Comparison of ENCODE assay signal across 11 cellular contexts in genomic region chr3:24503499-24504176, GRCh38. TPM values are rescaled to one million over a fixed set of nuclear protein-coding genes. Genes with fewer than 3 reads are reported as not detected.
DNase-seq lines count a peak whose midpoint lies in the region; ATAC-seq and TF ChIP-seq lines count a peak whose summit lies in the region.
"Had no signal": no experiment of that assay in that cellular context is flagged by ENCODE, and none has a peak within 500 bp of the region (broad histone marks: within the 10 kb centered on the region; RNA-seq: fewer than 3 reads in every experiment).

No MANE protein-coding gene starts in this region.

- H3K4me3 Mint-ChIP-seq in stimulated activated naive CD8-positive, alpha-beta T cell treated with anti-CD3 and anti-CD28 coated beads, Interleukin-15, amount 100 ng/mL, for 72 hours, result no peak overlapping the region
- no peak overlapping the region for H3K4me3 Mint-ChIP-seq in activated T-cell treated with anti-CD3 and anti-CD28 coated beads, Interleukin-2, amount 50 U/mL, for 24 hours
- H3K4me3 Mint-ChIP-seq: activated CD8-positive, alpha-beta T cell treated with anti-CD3 and anti-CD28 coated beads for 36 hours had no signal

- H3K27ac ChIP-seq in tibial artery, result no peak overlapping the region

- peaks cover 9% of the 10 kb centered on the region for H3K27me3 Mint-ChIP-seq in stimulated activated naive CD8-positive, alpha-beta T cell treated with anti-CD3 and anti-CD28 coated beads, Interleukin-15, amount 100 ng/mL, for 72 hours
- H3K27me3 Mint-ChIP-seq in activated T-cell treated with anti-CD3 and anti-CD28 coated beads, Interleukin-2, amount 50 U/mL, for 24 hours, result peaks cover 17% of the 10 kb centered on the region

- H3K4me1 Mint-ChIP-seq in stimulated activated naive CD8-positive, alpha-beta T cell treated with anti-CD3 and anti-CD28 coated beads, Interleukin-15, amount 100 ng/mL, for 72 hours, result peaks cover 9% of the 10 kb centered on the region
- peaks cover 6% of the 10 kb centered on the region for H3K4me1 Mint-ChIP-seq in activated T-cell treated with anti-CD3 and anti-CD28 coated beads, Interleukin-2, amount 50 U/mL, for 24 hours (ENCODE audit: low read depth)

- intact Hi-C loops in tibial artery (cut with DNase I; ENCODE audit: low total_unique reads), result no loop called here

- peaks cover 0 to 12% (median under 1%) of the 10 kb centered on the region in 4 donors for H3K4me1 ChIP-seq in tibial artery

- no peak for DNase-seq in stimulated activated naive CD8-positive, alpha-beta T cell treated with anti-CD3 and anti-CD28 coated beads, Interleukin-15, amount 100 ng/mL, for 72 hours
- DNase-seq in stimulated activated naive CD8-positive, alpha-beta T cell treated with anti-CD3 and anti-CD28 coated beads, Interleukin-15, Interleukin-2, amounts not matched to agents 100 U/mL and 50 U/mL, for 24 hours, result no peak
- DNase-seq in mucosa of gallbladder (ENCODE audit: low spot score) (no peak), tibial artery (no peak), superior temporal gyrus (ENCODE audit: extremely low spot score) (no peak)
- DNase-seq in activated T-cell treated with anti-CD3 and anti-CD28 coated beads, Interleukin-2, amount 50 U/mL, for 24 hours, result no peak
- DNase-seq: activated CD8-positive, alpha-beta T cell treated with anti-CD3 and anti-CD28 coated beads for 36 hours; NCI-H146 had no signal

- no peak overlapping the region for H3K4me3 ChIP-seq in tibial artery

- no peaks in the 10 kb centered on the region for H3K9me3 ChIP-seq in tibial artery

- TF ChIP-seq CTCF in tibial artery (IDR thresholded peaks at IDR 0.05), result no peak

- ATAC-seq in stimulated activated naive CD8-positive, alpha-beta T cell treated with anti-CD3 and anti-CD28 coated beads, Interleukin-15, amount 100 ng/mL, for 72 hours, result peak; percentile 51
- no peak for ATAC-seq in stimulated activated naive CD8-positive, alpha-beta T cell treated with anti-CD3 and anti-CD28 coated beads, Interleukin-15, Interleukin-2, amounts not matched to agents 100 U/mL and 50 U/mL, for 24 hours
- peak; percentile 85 for ATAC-seq in HG02678 (IDR thresholded peaks at IDR 0.05; ENCODE audit: unreplicated experiment)
- ATAC-seq in HG03571 (IDR thresholded peaks at IDR 0.05; ENCODE audit: unreplicated experiment), result peak; percentile 85
- ATAC-seq: activated CD8-positive, alpha-beta T cell treated with anti-CD3 and anti-CD28 coated beads for 36 hours; Right ventricle myocardium inferior had no signal

- no peaks in the 10 kb centered on the region for H3K36me3 Mint-ChIP-seq in activated T-cell treated with anti-CD3 and anti-CD28 coated beads, Interleukin-2, amount 50 U/mL, for 24 hours (ENCODE audit: low read depth)

- no peaks in the 10 kb centered on the region for H3K36me3 ChIP-seq in tibial artery

- H3K27ac Mint-ChIP-seq in stimulated activated naive CD8-positive, alpha-beta T cell treated with anti-CD3 and anti-CD28 coated beads, Interleukin-15, amount 100 ng/mL, for 72 hours, result no peak overlapping the region
- no peak overlapping the region for H3K27ac Mint-ChIP-seq in activated T-cell treated with anti-CD3 and anti-CD28 coated beads, Interleukin-2, amount 50 U/mL, for 24 hours
- H3K27ac Mint-ChIP-seq: activated CD8-positive, alpha-beta T cell treated with anti-CD3 and anti-CD28 coated beads for 36 hours had no signal

- peaks cover 0 to 6% of the 10 kb centered on the region in 2 donors for H3K9me3 Mint-ChIP-seq in stimulated activated naive CD8-positive, alpha-beta T cell treated with anti-CD3 and anti-CD28 coated beads, Interleukin-15, amount 100 ng/mL, for 72 hours
- no peaks in the 10 kb centered on the region for H3K9me3 Mint-ChIP-seq in activated T-cell treated with anti-CD3 and anti-CD28 coated beads, Interleukin-2, amount 50 U/mL, for 24 hours
- H3K9me3 Mint-ChIP-seq: activated CD8-positive, alpha-beta T cell treated with anti-CD3 and anti-CD28 coated beads for 36 hours had no signal

- H3K27me3 ChIP-seq in tibial artery, result no peaks in the 10 kb centered on the region

RNA-seq across cellular contexts. Expression of gene THRB, which starts 9.0 kb away (rescaled TPM):
- total RNA-seq in mucosa of gallbladder, result 7.1 TPM
- total RNA-seq: activated CD8-positive, alpha-beta T cell treated with anti-CD3 and anti-CD28 coated beads for 36 hours had no signal
